ENCODE assay signal across 8 cellular contexts in the genomic region with DNA sequence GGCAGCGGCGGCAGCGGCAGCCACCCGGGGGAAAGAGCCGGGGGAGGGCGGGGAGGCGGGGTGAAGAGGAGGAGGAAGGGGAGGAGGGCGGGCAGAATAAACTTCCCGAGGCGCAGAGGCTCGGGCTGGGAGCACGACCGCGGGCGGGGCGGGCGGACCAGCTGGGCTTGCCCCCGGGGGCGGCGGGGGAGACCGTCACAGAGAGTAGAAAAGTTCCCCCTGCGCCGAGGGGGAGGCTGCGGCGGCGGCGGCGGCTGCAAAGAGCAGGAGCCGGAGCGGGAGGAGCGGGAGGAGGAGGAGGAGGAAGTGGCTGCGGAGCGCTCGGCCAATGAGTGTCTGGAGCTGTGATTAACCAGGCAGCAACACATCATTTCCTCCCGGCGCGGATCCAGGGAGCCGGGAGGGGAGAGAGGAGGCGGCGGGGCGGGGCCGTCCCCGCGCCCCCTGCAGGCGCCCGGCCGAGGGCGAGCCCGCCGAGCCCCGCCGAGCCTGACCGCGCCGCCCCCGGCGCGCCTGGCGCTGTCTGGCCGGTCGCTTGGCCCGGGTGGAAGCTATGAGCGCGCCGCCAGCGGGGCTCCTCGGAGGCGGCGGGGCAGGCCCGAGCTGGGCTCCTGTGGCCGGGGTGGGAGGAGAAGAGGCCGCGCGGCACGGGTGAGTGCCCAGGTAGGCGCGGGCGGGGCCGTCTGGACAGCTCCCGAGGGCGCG. TPM values are rescaled to one million over a fixed set of nuclear protein-coding genes. Genes with fewer than 3 reads are reported as not detected.
A peak's percentile ranks its signal among the peaks of the same experiment; 100 is the strongest.
DNase-seq lines count a peak whose midpoint lies in the region; ATAC-seq and TF ChIP-seq lines count a peak whose summit lies in the region.

Gene ACVR1 (minus strand): TSS at position 265 of the 705 bp plus-strand sequence. CDS start 76,837 bp downstream, outside the sequence.

- H3K4me3 ChIP-seq in IMR-90 (ENCODE audit: insufficient read depth, low read depth, low read length) (peak within 1 kb of the TSS; percentile 98), esophagus (ENCODE audit: low read depth in 1 of 2, low read length in 2 of 2) (peak within 1 kb of the TSS; percentile 92 to 95), mucosa of rectum (ENCODE audit: low read length in 2 of 2) (peak within 1 kb of the TSS; percentile 85 to 91)

- POLR2A ChIA-PET in IMR-90 (lab: Charles Lee; ENCODE audit: unreplicated experiment): interaction anchor here (0.5 to 0.6 kb wide), 3 partner anchors 201 to 1058 kb away, joined by 3 read pairs; no protein-coding TSS in a partner anchor

- peaks cover 8% of the 10 kb centered on the region for H3K4me1 ChIP-seq in IMR-90 (ENCODE audit: control insufficient read depth, insufficient read depth, low read length)
- H3K4me1 ChIP-seq in esophagus (ENCODE audit: control insufficient read depth in 2 of 2, insufficient read depth in 2 of 2, low read length in 1 of 2): peaks cover 0 to 5% of the 10 kb centered on the region in 2 donors
- H3K4me1 ChIP-seq in mucosa of rectum (ENCODE audit: control insufficient read depth in 2 of 2, insufficient read depth in 2 of 2, low read length in 2 of 2): peaks cover 6 to 10% of the 10 kb centered on the region in 2 donors

- peak within 1 kb of the TSS; percentile 84 for H2AK5ac ChIP-seq in IMR-90 (ENCODE audit: low read depth, low read length)

- dilution Hi-C loops in IMR-90 (cut with HindIII; ENCODE audit: low sequenced_read_pairs, unreplicated experiment): no loop called here

- peaks cover 10% of the 10 kb centered on the region for H3K9me1 ChIP-seq in IMR-90 (ENCODE audit: insufficient read depth, low read length)

- in situ Hi-C loops in IMR-90 (cut with MboI; ENCODE audit: low sequenced_read_pairs): loop anchor here (5.0 kb wide), 1 partner anchor 89 kb away; no protein-coding TSS in a partner anchor

- peak within 1 kb of the TSS; percentile 66 for H4K91ac ChIP-seq in IMR-90 (ENCODE audit: insufficient read depth, low read depth, low read length)

- peaks cover 60% of the 10 kb centered on the region for H3K4me1 Mint-ChIP-seq in activated T-cell treated with anti-CD3 and anti-CD28 coated beads, Interleukin-2, amount 50 U/mL, for 4 hours (ENCODE audit: low read depth)

- 0 out of 2 replicates have a peak within 1 kb of the TSS, but pooled peaks have one; percentile 5 for H2BK20ac ChIP-seq in IMR-90 (ENCODE audit: low read depth, low read length)

- no peaks in the 10 kb centered on the region for H3K9me3 ChIP-seq in IMR-90 (ENCODE audit: control insufficient read depth, insufficient read depth, low read length)
- no peaks in the 10 kb centered on the region for H3K9me3 ChIP-seq in esophagus (ENCODE audit: control insufficient read depth in 2 of 2, insufficient read depth in 1 of 2, low read depth in 1 of 2, low read length in 1 of 2)
- no peaks in the 10 kb centered on the region for H3K9me3 ChIP-seq in mucosa of rectum (ENCODE audit: control insufficient read depth in 2 of 2, low read length in 2 of 2)

- WGBS in IMR-90 (ENCODE audit: extremely low coverage in 2 of 2, insufficient read length in 1 of 2), 2 experiments: 0% methylated on average over 14 of the region's 82 CpGs; no CpG with 5 or more reads in 1 of the 2 experiments
- 1% methylated on average over 49 to 82 of the region's 82 CpGs for WGBS in esophagus, 2 donors

- H3K14ac ChIP-seq in IMR-90 (replicated peaks; ENCODE audit: low read depth, low read length): peak within 1 kb of the TSS; percentile 57

- intact Hi-C loops in IMR-90 (cut with micrococcal nuclease): loop anchor here (1.0 to 10.0 kb wide), 5 partner anchors 45 to 247 kb away; partner anchors contain the start of gene ACVR1C

- peak; percentile 85 for ATAC-seq in GM21529 (IDR thresholded peaks at IDR 0.05; ENCODE audit: unreplicated experiment)
- peak; percentile 86 for ATAC-seq in IMR-90 (ENCODE audit: low read depth)
- ATAC-seq in activated T-cell treated with anti-CD3 and anti-CD28 coated beads, Interleukin-2, amount 50 U/mL, for 4 hours: peak; percentile 84 to 86

- peak within 1 kb of the TSS; percentile 82 for H3K4me2 ChIP-seq in IMR-90 (ENCODE audit: low read depth, low read length)

- H3K79me1 ChIP-seq in IMR-90 (ENCODE audit: low read depth in 1 of 2, low read length in 2 of 2): peaks cover 21 to 44% of the 10 kb centered on the region in 2 experiments; a peak in 3 of 4 replicates

- no peaks in the 10 kb centered on the region for H3K9me3 Mint-ChIP-seq in activated T-cell treated with anti-CD3 and anti-CD28 coated beads, Interleukin-2, amount 50 U/mL, for 4 hours

- CTCF ChIA-PET in IMR-90 (lab: Yijun Ruan, JAX): interaction anchor here (0.6 to 1.7 kb wide), 6 partner anchors 16 to 95 kb away, joined by 3 to 6 read pairs (median 4); no protein-coding TSS in a partner anchor

- H2BK5ac ChIP-seq in IMR-90 (ENCODE audit: low read depth, low read length, poor library complexity, severe bottlenecking): peak within 1 kb of the TSS; percentile 93

- peak within 1 kb of the TSS; percentile 40; the same call in 1 of the 2 replicates for H4K5ac ChIP-seq in IMR-90 (ENCODE audit: low read depth, low read length)

- H2BK15ac ChIP-seq in IMR-90 (ENCODE audit: low read depth, low read length): 0 out of 3 replicates have a peak within 1 kb of the TSS, but pooled peaks have one; percentile 31

- peak within 1 kb of the TSS; percentile 98 for H3K27ac ChIP-seq in IMR-90 (ENCODE audit: insufficient read depth, low read length)
- peak within 1 kb of the TSS; percentile 94 to 98 for H3K27ac ChIP-seq in esophagus (ENCODE audit: low read depth in 2 of 2, low read length in 1 of 2)
- peak within 1 kb of the TSS; percentile 93 to 94 for H3K27ac ChIP-seq in mucosa of rectum (ENCODE audit: low read depth in 2 of 2, low read length in 2 of 2)

- TF ChIP-seq RAD21 in IMR-90 (IDR thresholded peaks at IDR 0.05; ENCODE audit: low read length): peak; percentile 33

- H3K9ac ChIP-seq in IMR-90 (ENCODE audit: low read depth, low read length) (peak within 1 kb of the TSS; percentile 97), mucosa of rectum (ENCODE audit: low read depth in 1 of 2, low read length in 2 of 2) (peak within 1 kb of the TSS; percentile 75 to 81)

- peak within 1 kb of the TSS; percentile 81 for H3K4ac ChIP-seq in IMR-90 (ENCODE audit: low read depth, low read length)

- H3K36me3 ChIP-seq in IMR-90 (ENCODE audit: control insufficient read depth, insufficient read depth, low read length) (no peaks in the 10 kb centered on the region), esophagus (ENCODE audit: control insufficient read depth in 2 of 2, insufficient read depth in 2 of 2, low read length in 1 of 2) (no peaks in the 10 kb centered on the region), mucosa of rectum (ENCODE audit: control insufficient read depth in 2 of 2, insufficient read depth in 2 of 2, low read length in 2 of 2) (no peaks in the 10 kb centered on the region)

- peak within 1 kb of the TSS; percentile 55 to 59; a peak in 3 of 4 replicates for H4K8ac ChIP-seq in IMR-90 (ENCODE audit: low read depth in 2 of 2, low read length in 2 of 2)

- H2AK9ac ChIP-seq in IMR-90 (replicated peaks; ENCODE audit: low read depth, low read length, poor library complexity): peak within 1 kb of the TSS; percentile 94

- peak within 1 kb of the TSS; percentile 74 for H3K56ac ChIP-seq in IMR-90 (ENCODE audit: extremely low read depth, insufficient read depth, low read length)

- TF ChIP-seq CTCF in IMR-90 (conservative IDR thresholded peaks at IDR 0.05; ENCODE audit: low read depth, low read length): peak; percentile 52

- TF ChIP-seq POLR2A in IMR-90 (IDR thresholded peaks at IDR 0.05; ENCODE audit: low read depth, low read length): 0 out of 2 replicates have a peak, but pooled peaks have one; percentile 40

- peaks cover 32% of the 10 kb centered on the region; the same call in 1 of the 2 replicates for H4K20me1 ChIP-seq in IMR-90 (ENCODE audit: insufficient read depth, low read length)

- peak within 1 kb of the TSS; percentile 90 for H3K4me3 Mint-ChIP-seq in activated T-cell treated with anti-CD3 and anti-CD28 coated beads, Interleukin-2, amount 50 U/mL, for 4 hours

- no peaks in the 10 kb centered on the region for H3K27me3 ChIP-seq in IMR-90 (ENCODE audit: control insufficient read depth, insufficient read depth, low read length)
- H3K27me3 ChIP-seq in esophagus (ENCODE audit: control insufficient read depth in 1 of 2, insufficient read depth in 2 of 2, low read length in 2 of 2): no peaks in the 10 kb centered on the region
- no peaks in the 10 kb centered on the region for H3K27me3 ChIP-seq in mucosa of rectum (ENCODE audit: control insufficient read depth in 2 of 2, insufficient read depth in 2 of 2, low read length in 2 of 2)

- peak within 1 kb of the TSS; percentile 66; the same call in 1 of the 2 replicates for H3K18ac ChIP-seq in IMR-90 (ENCODE audit: low read depth, low read length)

- H2BK120ac ChIP-seq in IMR-90 (ENCODE audit: low read depth, low read length): peak within 1 kb of the TSS; percentile 44

- peak within 1 kb of the TSS; percentile 70 for H3K23ac ChIP-seq in IMR-90 (ENCODE audit: low read depth, low read length)

- DNase-seq in DMS 273 treated with DMSO at 0.1 percent for 48 hours (lab: John Stamatoyannopoulos, UW) (peak; percentile 95), IMR-90 (peak; percentile 98)
- DNase-seq in activated T-cell treated with anti-CD3 and anti-CD28 coated beads, Interleukin-2, amount 50 U/mL, for 4 hours: peak; percentile 73
- peak; percentile 46 to 68 for DNase-seq in stimulated activated CD8-positive, alpha-beta memory T cell treated with anti-CD3 and anti-CD28 coated beads, Interleukin-4, amount 100 ng/mL, for 4 hours (ENCODE audit: low read depth in 2 of 2, low spot score in 1 of 2)

- H2AFZ ChIP-seq in IMR-90 (replicated peaks; ENCODE audit: low read length, poor library complexity): peak within 1 kb of the TSS; percentile 92

- BruUV-seq in IMR-90 (replicated peaks; lab: Mats Ljungman, UMichigan): no TSS peak

- no peaks in the 10 kb centered on the region for H3K27me3 Mint-ChIP-seq in activated T-cell treated with anti-CD3 and anti-CD28 coated beads, Interleukin-2, amount 50 U/mL, for 4 hours (ENCODE audit: low read depth)

- H3K36me3 Mint-ChIP-seq in activated T-cell treated with anti-CD3 and anti-CD28 coated beads, Interleukin-2, amount 50 U/mL, for 4 hours (ENCODE audit: insufficient read depth): no peaks in the 10 kb centered on the region

TF ChIP-seq in IMR-90, 13 proteins besides CTCF, POLR2A, EP300 and RAD21 (continues in another document):
- TF ChIP-seq RFX5 (IDR thresholded peaks at IDR 0.05; ENCODE audit: low read depth, low read length) (no peak), MAZ (IDR thresholded peaks at IDR 0.05; ENCODE audit: borderline replicate concordance, low read depth, low read length) (peak; percentile 94)

RNA-seq across cellular contexts. Expression of gene ACVR1, which starts in this region (rescaled TPM):
- 21.1 and 24.2 TPM in 2 replicates for total RNA-seq in IMR-90 (2012; rRNA removed)
- polyA plus RNA-seq in IMR-90 (2012; rRNA removed) (32.0 and 40.8 TPM in 2 replicates), esophagus (1 to 10 TPM; 1.8 to 5.9 TPM)
- 24.3 and 50.9 TPM in 2 replicates for polyA plus RNA-seq in IMR-90 (2012; cell fraction: cytosol; rRNA removed)
- polyA plus RNA-seq in IMR-90 (2012; cell fraction: nucleus; rRNA removed; ENCODE audit: low replicate concordance): 13.1 and 33.6 TPM in 2 replicates
- polyA plus RNA-seq in PFSK-1 (2012; ENCODE audit: insufficient read length, low read depth): 14.1 TPM
- 10 to 100 TPM; 11.5 to 14.1 (median 13.2) TPM for total RNA-seq in activated T-cell treated with anti-CD3 and anti-CD28 coated beads, Interleukin-2, amount 50 U/mL, for 4 hours

Comparison
In these comparisons a context has a peak if more than half of its experiments do, and no peak if none do; other contexts are left out.
1. Peak in every context shown above with its lines: DNase-seq, ATAC-seq, H3K4me3 ChIP-seq and H3K27ac ChIP-seq.